In genomic region chr11:65083834-65084597, GRCh38 we compare ENCODE assay signal across 8 cellular contexts. TPM values are rescaled to one million over a fixed set of nuclear protein-coding genes. Genes with fewer than 3 reads are reported as not detected.
DNase-seq lines count a peak whose midpoint lies in the region; ATAC-seq and TF ChIP-seq lines count a peak whose summit lies in the region.

Gene CDCA5 (minus strand): TSS chr11:65084040. CDS start chr11:65083978, 62 bp downstream.
Gene ZFPL1 (plus strand): TSS chr11:65084222. CDS start chr11:65084699, 477 bp downstream.

- DNase-seq in NCI-H774 (lab: John Stamatoyannopoulos, UW) (peak; percentile 96), left lobe of liver (ENCODE audit: low spot score) (peak; percentile 97)
- DNase-seq in activated CD4-positive, alpha-beta T cell treated with anti-CD3 and anti-CD28 coated beads, Interleukin-2, amount 50 U/mL, for 4 hours: peak; percentile 92
- peak; percentile 97 for DNase-seq in stimulated activated CD4-positive, alpha-beta T cell treated with anti-CD3 and anti-CD28 coated beads, Interleukin-2, amount 100 ng/mL, for 24 hours

- H3K4me3 Mint-ChIP-seq in dendritic cell treated with granulocyte-macrophage colony-stimulating factor and Interleukin-4, amounts not matched to agents 40 ng/mL and 50 ng/mL, for 4 days: peak within 1 kb of the TSS; percentile 97

- TF ChIP-seq CTCF in C4-2B (conservative IDR thresholded peaks at IDR 0.05): no peak

- H3K27ac ChIP-seq in C4-2B: peak within 1 kb of the TSS; percentile 91

- H3K27me3 Mint-ChIP-seq in dendritic cell treated with granulocyte-macrophage colony-stimulating factor and Interleukin-4, amounts not matched to agents 40 ng/mL and 50 ng/mL, for 4 days: no peaks in the 10 kb centered on the region

- peaks cover 50% of the 10 kb centered on the region for H3K4me1 Mint-ChIP-seq in dendritic cell treated with granulocyte-macrophage colony-stimulating factor and Interleukin-4, amounts not matched to agents 40 ng/mL and 50 ng/mL, for 4 days (ENCODE audit: low read depth)

- ATAC-seq in GM19395 (IDR thresholded peaks at IDR 0.05; ENCODE audit: unreplicated experiment) (peak; percentile 75), HG03565 (IDR thresholded peaks at IDR 0.05; ENCODE audit: unreplicated experiment) (peak; percentile 82), left lobe of liver (peak; percentile 94)

- H3K36me3 Mint-ChIP-seq in dendritic cell treated with granulocyte-macrophage colony-stimulating factor and Interleukin-4, amounts not matched to agents 40 ng/mL and 50 ng/mL, for 4 days (ENCODE audit: low read depth): peaks cover 52% of the 10 kb centered on the region

- H3K9me3 Mint-ChIP-seq in dendritic cell treated with granulocyte-macrophage colony-stimulating factor and Interleukin-4, amounts not matched to agents 40 ng/mL and 50 ng/mL, for 4 days: no peaks in the 10 kb centered on the region

- intact Hi-C loops in dendritic cell treated with granulocyte-macrophage colony-stimulating factor and Interleukin-4, amounts not matched to agents 40 ng/mL and 50 ng/mL, for 4 days (cut with micrococcal nuclease): loop anchor here (1.0 to 5.0 kb wide), 4 partner anchors 12 to 72 kb away; partner anchors contain the start of genes ARL2, SAC3D1, SNX15 and VPS51

- peak within 1 kb of the TSS; percentile 95 for H3K27ac Mint-ChIP-seq in dendritic cell treated with granulocyte-macrophage colony-stimulating factor and Interleukin-4, amounts not matched to agents 40 ng/mL and 50 ng/mL, for 4 days

RNA-seq across cellular contexts. Expression of gene CDCA5, which starts in this region (rescaled TPM):
- total RNA-seq in left lobe of liver: 0.75 TPM

RNA-seq across cellular contexts. Expression of gene ZFPL1, which starts in this region (rescaled TPM):
- total RNA-seq in left lobe of liver: 18.4 TPM

Comparison
In these comparisons a context has a peak if more than half of its experiments do, and no peak if none do; other contexts are left out.
1. Peak in every context shown above with its lines: DNase-seq, ATAC-seq and H3K27ac ChIP-seq.